Comparison of ENCODE assay signal across 27 cellular contexts in the genomic region with DNA sequence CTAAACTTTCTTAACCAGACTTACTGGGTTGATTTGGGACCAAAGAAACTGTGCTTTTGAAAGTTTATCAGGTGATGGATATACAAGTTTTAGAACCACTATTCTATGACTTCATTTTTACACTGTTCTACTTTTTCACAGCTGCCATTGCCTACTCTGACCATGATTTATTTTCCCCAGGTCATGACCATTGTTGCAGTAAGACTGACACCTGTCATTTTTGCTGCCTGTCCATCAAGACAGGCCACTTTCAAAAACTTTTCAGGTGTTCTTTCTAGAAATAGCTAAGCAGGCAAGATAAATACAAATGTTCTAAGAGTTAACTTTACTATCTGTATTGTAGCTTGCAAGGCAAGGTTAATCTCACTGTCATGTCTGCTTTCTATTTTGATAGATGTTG.
"Had no signal": no experiment of that assay in that cellular context is flagged by ENCODE, and none has a peak within 500 bp of the region (broad histone marks: within the 10 kb centered on the region; RNA-seq: fewer than 3 reads in every experiment).

No MANE protein-coding gene starts in this region.

- H3K4me3 Mint-ChIP-seq: dendritic cell treated with granulocyte-macrophage colony-stimulating factor and Interleukin-4, amounts not matched to agents 40 ng/mL and 50 ng/mL, for 4 days; effector memory CD8-positive, alpha-beta T cell; endodermal cell; naive B cell had no signal

- H3K36me3 ChIP-seq: colonic mucosa, esophagus squamous epithelium, gastrocnemius medialis, heart right ventricle, left lung, lower lobe of right lung had no signal

- H3K4me3 ChIP-seq: colonic mucosa, esophagus squamous epithelium, gastrocnemius medialis, heart right ventricle, left lung, lower lobe of right lung had no signal

- H3K36me3 Mint-ChIP-seq: naive B cell had no signal

- H3K27me3 Mint-ChIP-seq: dendritic cell treated with granulocyte-macrophage colony-stimulating factor and Interleukin-4, amounts not matched to agents 40 ng/mL and 50 ng/mL, for 4 days; effector memory CD8-positive, alpha-beta T cell; naive B cell had no signal

- ATAC-seq: effector memory CD8-positive, alpha-beta T cell; esophagus mucosa; gastrocnemius medialis; heart right ventricle; left cardiac atrium; left lung; left ventricle myocardium superior; lower lobe of right lung had no signal

- H3K4me1 ChIP-seq: colonic mucosa, left lung, lower lobe of right lung had no signal

- H3K9me3 ChIP-seq: colonic mucosa, esophagus squamous epithelium, gastrocnemius medialis, heart right ventricle, lower lobe of right lung had no signal

- H3K27me3 ChIP-seq: colonic mucosa, esophagus squamous epithelium, gastrocnemius medialis, heart right ventricle, left lung had no signal

- FAIRE-seq: endometrium, islet of Langerhans, keratinocyte had no signal

- H3K4me1 Mint-ChIP-seq: endodermal cell, naive B cell had no signal

- H3K9me3 Mint-ChIP-seq: dendritic cell treated with granulocyte-macrophage colony-stimulating factor and Interleukin-4, amounts not matched to agents 40 ng/mL and 50 ng/mL, for 4 days had no signal

- H3K27ac Mint-ChIP-seq: dendritic cell treated with granulocyte-macrophage colony-stimulating factor and Interleukin-4, amounts not matched to agents 40 ng/mL and 50 ng/mL, for 4 days; effector memory CD8-positive, alpha-beta T cell; endodermal cell; naive B cell had no signal

- DNase-seq: colonic mucosa; cortex of kidney; effector CD8-positive, alpha-beta T cell; effector memory CD8-positive, alpha-beta T cell; endodermal cell; erythroblast; esophagus squamous epithelium; foreskin fibroblast; foreskin melanocyte; gastrocnemius medialis; glutamatergic neuron; head of caudate nucleus; heart right ventricle; hippocampal formation; left cardiac atrium; left lung; left ventricle myocardium superior; lower lobe of right lung; mesendoderm; midbrain; naive B cell had no signal

- H3K27ac ChIP-seq: colonic mucosa, epithelial cell of prostate, esophagus squamous epithelium, gastrocnemius medialis, heart right ventricle, left lung, lower lobe of right lung had no signal
